26 cellular contexts compared by ENCODE assay signal in genomic region chr5:96007051-96007450, GRCh38.
"Had no signal": no experiment of that assay in that cellular context is flagged by ENCODE, and none has a peak within 500 bp of the region (broad histone marks: within the 10 kb centered on the region; RNA-seq: fewer than 3 reads in every experiment).

No MANE protein-coding gene starts in this region.

- H3K27ac Mint-ChIP-seq: mesothelial cell of epicardium; naive B cell; natural killer cell; nephron progenitor cell; neural progenitor cell; progenitor cell of endocrine pancreas; stimulated activated naive CD8-positive, alpha-beta T cell treated with anti-CD3 and anti-CD28 coated beads, Interleukin-15, Interleukin-2, amounts not matched to agents 100 ng/mL and 50 ng/mL, for 24 hours; type B pancreatic cell had no signal

- H3K36me3 Mint-ChIP-seq: mesothelial cell of epicardium, natural killer cell, neural progenitor cell, type B pancreatic cell had no signal

- H3K4me3 Mint-ChIP-seq: mesothelial cell of epicardium; naive B cell; natural killer cell; nephron progenitor cell; neural progenitor cell; stimulated activated naive CD8-positive, alpha-beta T cell treated with anti-CD3 and anti-CD28 coated beads, Interleukin-15, Interleukin-2, amounts not matched to agents 100 ng/mL and 50 ng/mL, for 24 hours; type B pancreatic cell had no signal

- H3K9ac ChIP-seq: neural progenitor cell had no signal

- H3K36me3 ChIP-seq: left ventricle myocardium inferior, neural progenitor cell, neutrophil, right atrium auricular region, right lobe of liver, tibial nerve, vagina had no signal

- H2AFZ ChIP-seq: hepatocyte, neural progenitor cell had no signal

- H3K4me1 ChIP-seq: left ventricle myocardium inferior, neural progenitor cell, right atrium auricular region, tibial nerve, vagina had no signal

- H3K4me3 ChIP-seq: hepatocyte, left ventricle myocardium inferior, lung, neural progenitor cell, right atrium auricular region, right lobe of liver, smooth muscle cell, tibial nerve, vagina had no signal

- H3K79me2 ChIP-seq: hepatocyte had no signal

- DNase-seq: islet precursor cell; left ventricle myocardium inferior; mesendoderm; naive B cell; natural killer cell; nephron progenitor cell; occipital lobe; right lobe of liver; stimulated activated CD4-positive, alpha-beta T cell treated with anti-CD3 and anti-CD28 coated beads, Interleukin-1b, Interleukin-23, amount 100 ng/mL, for 48 hours; stimulated activated CD4-positive, alpha-beta T cell treated with anti-CD3 and anti-CD28 coated beads, Interleukin-2, amount 100 ng/mL, for 48 hours; stimulated activated CD4-positive, alpha-beta T cell treated with anti-CD3 and anti-CD28 coated beads, Interleukin-4, amount 100 ng/mL, for 4 hours; stimulated activated CD8-positive, alpha-beta memory T cell treated with anti-CD3 and anti-CD28 coated beads, Interleukin-4, amount 100 ng/mL, for 48 hours; stimulated activated naive CD4-positive, alpha-beta T cell; substantia nigra had no signal

- H3K4me2 ChIP-seq: hepatocyte, neural progenitor cell, smooth muscle cell had no signal

- H3K27ac ChIP-seq: hepatocyte, left ventricle myocardium inferior, neural progenitor cell, neutrophil, right atrium auricular region, right lobe of liver, tibial nerve, vagina had no signal

- H3K9me3 Mint-ChIP-seq: natural killer cell; neural progenitor cell; stimulated activated naive CD8-positive, alpha-beta T cell treated with anti-CD3 and anti-CD28 coated beads, Interleukin-15, Interleukin-2, amounts not matched to agents 100 ng/mL and 50 ng/mL, for 24 hours; type B pancreatic cell had no signal

- H3K4me1 Mint-ChIP-seq: mesothelial cell of epicardium, naive B cell, natural killer cell, nephron progenitor cell, neural progenitor cell had no signal

- ATAC-seq: natural killer cell had no signal

- H3K9me3 ChIP-seq: left ventricle myocardium inferior, neutrophil, right atrium auricular region, right lobe of liver, tibial nerve, vagina had no signal

- H3K27me3 ChIP-seq: hepatocyte, neural progenitor cell, neutrophil, right atrium auricular region, right lobe of liver, tibial nerve, vagina had no signal
